In genomic region chr15:57607570-57608000, GRCh38 we compare ENCODE assay signal across 11 cellular contexts. TPM values are rescaled to one million over a fixed set of nuclear protein-coding genes. Genes with fewer than 3 reads are reported as not detected.
DNase-seq lines count a peak whose midpoint lies in the region; ATAC-seq, FAIRE-seq and TF ChIP-seq lines count a peak whose summit lies in the region.
"Had no signal": no experiment of that assay in that cellular context is flagged by ENCODE, and none has a peak within 500 bp of the region (broad histone marks: within the 10 kb centered on the region; RNA-seq: fewer than 3 reads in every experiment).

No MANE protein-coding gene starts in this region.

- H3K27me3 ChIP-seq in gastroesophageal sphincter, result no peaks in the 10 kb centered on the region

- ATAC-seq in gastroesophageal sphincter, result peak; percentile 32

- peaks cover 5 to 88% (median 12%) of the 10 kb centered on the region in 3 donors for H3K4me1 ChIP-seq in gastroesophageal sphincter
- H3K4me1 ChIP-seq: Caco-2 had no signal

- no peak for TF ChIP-seq EP300 in gastroesophageal sphincter (IDR thresholded peaks at IDR 0.05)

- TF ChIP-seq CTCF in gastroesophageal sphincter (IDR thresholded peaks at IDR 0.05), result peak in 1 of 4 experiments; percentile 3

- H3K9me3 ChIP-seq in gastroesophageal sphincter, result no peaks in the 10 kb centered on the region
- H3K9me3 ChIP-seq: Caco-2 had no signal

- WGBS in gastroesophageal sphincter (ENCODE audit: low coverage in 1 of 2), 2 donors, result 40% methylated on average over 1 of the region's 3 CpGs; no CpG with 5 or more reads in 1 of the 2 donors

- DNase-seq in H54 (ENCODE audit: insufficient read length, low spot score) (peak; percentile 63), UCSD-AML1 (lab: John Stamatoyannopoulos, UW; ENCODE audit: unreplicated experiment) (peak; percentile 48), renal cortical epithelial cell (ENCODE audit: low read depth) (peak; percentile 94), T-helper 2 cell (no peak), NCI-H510A (lab: John Stamatoyannopoulos, UW) (no peak), occipital lobe (lab: John Stamatoyannopoulos, UW) (no peak)
- no peak for DNase-seq in stimulated activated CD4-positive, alpha-beta T cell treated with anti-CD3 and anti-CD28 coated beads, Interleukin-2, amount 100 ng/mL, for 24 hours
- DNase-seq: activated naive CD4-positive, alpha-beta T cell; NCI-H748 treated with DMSO at 0.1 percent for 48 hours had no signal

- H3K27ac ChIP-seq in gastroesophageal sphincter, result peak overlapping the region; percentile 59 to 89 (median 84)

- H3K4me3 ChIP-seq in gastroesophageal sphincter, result no peak overlapping the region

- TF ChIP-seq POLR2A in H54 (IDR thresholded peaks at IDR 0.05; ENCODE audit: low read depth, low read length), result no peak
- no peak for TF ChIP-seq POLR2A in gastroesophageal sphincter (IDR thresholded peaks at IDR 0.05)

- peak; percentile 74 for FAIRE-seq in H54 (lab: Jason Lieb, UNC)

- H3K36me3 ChIP-seq in gastroesophageal sphincter, result peaks cover 0 to 31% of the 10 kb centered on the region in 2 donors

RNA-seq across cellular contexts. Expression of gene MYZAP, which starts 15.9 kb away (rescaled TPM):
- total RNA-seq in gastroesophageal sphincter, result 100 to 1,000 TPM in 3 of 4 donors, 10 to 100 TPM in 1; 13.6 to 299 (median 190) TPM
- total RNA-seq in renal cortical epithelial cell, result 0.20 and 1.7 TPM in 2 replicates
- 1.1 TPM for total RNA-seq in occipital lobe

Comparison
In these comparisons a context has a peak if more than half of its experiments do, and no peak if none do; other contexts are left out.
1. DNase-seq: peak in H54 (single experiment), UCSD-AML1 (single experiment) and renal cortical epithelial cell (single experiment); none in stimulated activated CD4-positive, alpha-beta T cell treated with anti-CD3 and anti-CD28 coated beads, Interleukin-2, amount 100 ng/mL, for 24 hours (0 of 2), T-helper 2 cell (0 of 5), NCI-H510A (single experiment) and occipital lobe (single experiment).